ENCODE assay signal across 3 cellular contexts in the genomic region with DNA sequence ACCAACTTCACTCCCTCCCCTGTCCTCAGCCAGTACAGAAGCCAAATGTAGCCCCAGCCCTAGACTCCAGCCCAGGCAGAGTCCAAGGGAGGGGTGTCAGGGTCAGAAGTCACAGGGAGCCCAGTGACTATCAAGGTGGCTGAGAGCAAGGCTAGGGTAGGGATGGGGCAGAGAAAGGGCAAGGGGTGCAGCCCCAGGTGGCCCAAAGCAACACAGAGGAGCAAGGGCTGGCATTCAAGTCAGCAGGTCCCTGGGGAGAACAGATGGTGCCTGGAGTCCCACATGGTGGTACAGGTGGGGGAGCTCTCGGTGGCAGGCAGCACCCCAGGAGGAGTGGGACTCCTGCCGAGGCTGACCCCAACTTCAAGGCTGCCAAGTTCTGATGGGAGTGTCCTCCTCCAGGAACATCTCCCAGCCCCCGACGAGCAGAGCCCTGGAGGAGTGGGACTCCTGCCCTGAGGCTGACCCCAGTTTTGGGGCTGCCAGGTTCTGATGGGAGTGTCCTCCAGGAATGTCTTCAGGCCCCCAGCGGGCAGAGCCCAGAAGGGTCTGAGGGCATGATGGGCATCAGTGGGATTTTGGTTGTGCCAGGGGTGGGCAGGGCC.
TF ChIP-seq lines count a peak whose summit lies in the region.

No MANE protein-coding gene starts in this region.

TF ChIP-seq in SK-N-SH, 30 proteins besides CTCF, POLR2A, EP300 and RAD21:
- TF ChIP-seq, protein P1, sequence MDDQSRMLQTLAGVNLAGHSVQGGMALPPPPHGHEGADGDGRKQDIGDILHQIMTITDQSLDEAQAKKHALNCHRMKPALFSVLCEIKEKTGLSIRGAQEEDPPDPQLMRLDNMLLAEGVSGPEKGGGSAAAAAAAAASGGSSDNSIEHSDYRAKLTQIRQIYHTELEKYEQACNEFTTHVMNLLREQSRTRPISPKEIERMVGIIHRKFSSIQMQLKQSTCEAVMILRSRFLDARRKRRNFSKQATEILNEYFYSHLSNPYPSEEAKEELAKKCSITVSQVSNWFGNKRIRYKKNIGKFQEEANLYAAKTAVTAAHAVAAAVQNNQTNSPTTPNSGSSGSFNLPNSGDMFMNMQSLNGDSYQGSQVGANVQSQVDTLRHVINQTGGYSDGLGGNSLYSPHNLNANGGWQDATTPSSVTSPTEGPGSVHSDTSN (IDR thresholded peaks at IDR 0.05): peak; percentile 14; the same call in 1 of the 2 replicates
- TF ChIP-seq POLR2AphosphoS5 (IDR thresholded peaks at IDR 0.05; ENCODE audit: low read depth, low read length): peak; percentile 34; the same call in 1 of the 2 replicates
- TF ChIP-seq CHD2 (IDR thresholded peaks at IDR 0.05; ENCODE audit: low read length, partially characterized antibody): no peak
TF ChIP-seq in SK-N-SH: peak in this region for 2.

TF ChIP-seq in SK-N-SH treated with all-trans-retinoic acid at 6 μM for 48 hours, 23 proteins besides CTCF, POLR2A, EP300 and RAD21:
- no peak for TF ChIP-seq TCF4 (CRISPR knock-in tag; IDR thresholded peaks at IDR 0.05; ENCODE audit: borderline replicate concordance)
- TF ChIP-seq GLIS3 (CRISPR knock-in tag; IDR thresholded peaks at IDR 0.05): no peak
- TF ChIP-seq PPARA (CRISPR knock-in tag; IDR thresholded peaks at IDR 0.05; ENCODE audit: borderline replicate concordance): no peak
- TF ChIP-seq ZNF70 (CRISPR knock-in tag; IDR thresholded peaks at IDR 0.05): no peak
- TF ChIP-seq ZC3H10 (CRISPR knock-in tag; IDR thresholded peaks at IDR 0.05): no peak
- TF ChIP-seq POU6F1 (CRISPR knock-in tag; IDR thresholded peaks at IDR 0.05; ENCODE audit: borderline replicate concordance, low read depth): no peak
- TF ChIP-seq, protein P2, sequence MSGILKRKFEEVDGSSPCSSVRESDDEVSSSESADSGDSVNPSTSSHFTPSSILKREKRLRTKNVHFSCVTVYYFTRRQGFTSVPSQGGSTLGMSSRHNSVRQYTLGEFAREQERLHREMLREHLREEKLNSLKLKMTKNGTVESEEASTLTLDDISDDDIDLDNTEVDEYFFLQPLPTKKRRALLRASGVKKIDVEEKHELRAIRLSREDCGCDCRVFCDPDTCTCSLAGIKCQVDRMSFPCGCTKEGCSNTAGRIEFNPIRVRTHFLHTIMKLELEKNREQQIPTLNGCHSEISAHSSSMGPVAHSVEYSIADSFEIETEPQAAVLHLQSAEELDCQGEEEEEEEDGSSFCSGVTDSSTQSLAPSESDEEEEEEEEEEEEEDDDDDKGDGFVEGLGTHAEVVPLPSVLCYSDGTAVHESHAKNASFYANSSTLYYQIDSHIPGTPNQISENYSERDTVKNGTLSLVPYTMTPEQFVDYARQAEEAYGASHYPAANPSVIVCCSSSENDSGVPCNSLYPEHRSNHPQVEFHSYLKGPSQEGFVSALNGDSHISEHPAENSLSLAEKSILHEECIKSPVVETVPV (CRISPR knock-in tag; IDR thresholded peaks at IDR 0.05): no peak
- TF ChIP-seq ZNF565 (CRISPR knock-in tag; conservative IDR thresholded peaks at IDR 0.05; ENCODE audit: low read depth): no peak
- no peak for TF ChIP-seq CSDC2 (CRISPR knock-in tag; IDR thresholded peaks at IDR 0.05)
- TF ChIP-seq, protein P3, sequence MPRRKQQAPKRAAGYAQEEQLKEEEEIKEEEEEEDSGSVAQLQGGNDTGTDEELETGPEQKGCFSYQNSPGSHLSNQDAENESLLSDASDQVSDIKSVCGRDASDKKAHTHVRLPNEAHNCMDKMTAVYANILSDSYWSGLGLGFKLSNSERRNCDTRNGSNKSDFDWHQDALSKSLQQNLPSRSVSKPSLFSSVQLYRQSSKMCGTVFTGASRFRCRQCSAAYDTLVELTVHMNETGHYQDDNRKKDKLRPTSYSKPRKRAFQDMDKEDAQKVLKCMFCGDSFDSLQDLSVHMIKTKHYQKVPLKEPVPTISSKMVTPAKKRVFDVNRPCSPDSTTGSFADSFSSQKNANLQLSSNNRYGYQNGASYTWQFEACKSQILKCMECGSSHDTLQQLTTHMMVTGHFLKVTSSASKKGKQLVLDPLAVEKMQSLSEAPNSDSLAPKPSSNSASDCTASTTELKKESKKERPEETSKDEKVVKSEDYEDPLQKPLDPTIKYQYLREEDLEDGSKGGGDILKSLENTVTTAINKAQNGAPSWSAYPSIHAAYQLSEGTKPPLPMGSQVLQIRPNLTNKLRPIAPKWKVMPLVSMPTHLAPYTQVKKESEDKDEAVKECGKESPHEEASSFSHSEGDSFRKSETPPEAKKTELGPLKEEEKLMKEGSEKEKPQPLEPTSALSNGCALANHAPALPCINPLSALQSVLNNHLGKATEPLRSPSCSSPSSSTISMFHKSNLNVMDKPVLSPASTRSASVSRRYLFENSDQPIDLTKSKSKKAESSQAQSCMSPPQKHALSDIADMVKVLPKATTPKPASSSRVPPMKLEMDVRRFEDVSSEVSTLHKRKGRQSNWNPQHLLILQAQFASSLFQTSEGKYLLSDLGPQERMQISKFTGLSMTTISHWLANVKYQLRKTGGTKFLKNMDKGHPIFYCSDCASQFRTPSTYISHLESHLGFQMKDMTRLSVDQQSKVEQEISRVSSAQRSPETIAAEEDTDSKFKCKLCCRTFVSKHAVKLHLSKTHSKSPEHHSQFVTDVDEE (CRISPR knock-in tag; IDR thresholded peaks at IDR 0.05): no peak
- no peak for TF ChIP-seq ZFP3 (CRISPR knock-in tag; IDR thresholded peaks at IDR 0.05)
- TF ChIP-seq PATZ1 (CRISPR knock-in tag; IDR thresholded peaks at IDR 0.05; ENCODE audit: borderline replicate concordance): no peak
- TF ChIP-seq ZNF8 (CRISPR knock-in tag; IDR thresholded peaks at IDR 0.05): no peak
- no peak for TF ChIP-seq BACH2 (CRISPR knock-in tag; IDR thresholded peaks at IDR 0.05; ENCODE audit: borderline replicate concordance)
- no peak for TF ChIP-seq ISL1 (CRISPR knock-in tag; IDR thresholded peaks at IDR 0.05)
- TF ChIP-seq SNAI2 (CRISPR knock-in tag; IDR thresholded peaks at IDR 0.05): no peak
- no peak for TF ChIP-seq ARNTL (CRISPR knock-in tag; IDR thresholded peaks at IDR 0.05; ENCODE audit: borderline replicate concordance, low read depth)

TF ChIP-seq in H1, 55 proteins besides CTCF, POLR2A, EP300 and RAD21:
- no peak for TF ChIP-seq EZH2 (IDR thresholded peaks at IDR 0.05; ENCODE audit: low read depth, low read length, severe bottlenecking)
- TF ChIP-seq CHD1 (IDR thresholded peaks at IDR 0.05; ENCODE audit: low read depth, low read length): no peak
- TF ChIP-seq RBBP5 (IDR thresholded peaks at IDR 0.05; ENCODE audit: borderline replicate concordance, low read depth, low read length): 0 out of 2 replicates have a peak, but pooled peaks have one; percentile 18
- no peak for TF ChIP-seq SP4 (IDR thresholded peaks at IDR 0.05; ENCODE audit: low read length)
- TF ChIP-seq SIRT6 (IDR thresholded peaks at IDR 0.05; ENCODE audit: low read length): no peak
TF ChIP-seq in H1: peak in this region for 1.
